In the genomic region with DNA sequence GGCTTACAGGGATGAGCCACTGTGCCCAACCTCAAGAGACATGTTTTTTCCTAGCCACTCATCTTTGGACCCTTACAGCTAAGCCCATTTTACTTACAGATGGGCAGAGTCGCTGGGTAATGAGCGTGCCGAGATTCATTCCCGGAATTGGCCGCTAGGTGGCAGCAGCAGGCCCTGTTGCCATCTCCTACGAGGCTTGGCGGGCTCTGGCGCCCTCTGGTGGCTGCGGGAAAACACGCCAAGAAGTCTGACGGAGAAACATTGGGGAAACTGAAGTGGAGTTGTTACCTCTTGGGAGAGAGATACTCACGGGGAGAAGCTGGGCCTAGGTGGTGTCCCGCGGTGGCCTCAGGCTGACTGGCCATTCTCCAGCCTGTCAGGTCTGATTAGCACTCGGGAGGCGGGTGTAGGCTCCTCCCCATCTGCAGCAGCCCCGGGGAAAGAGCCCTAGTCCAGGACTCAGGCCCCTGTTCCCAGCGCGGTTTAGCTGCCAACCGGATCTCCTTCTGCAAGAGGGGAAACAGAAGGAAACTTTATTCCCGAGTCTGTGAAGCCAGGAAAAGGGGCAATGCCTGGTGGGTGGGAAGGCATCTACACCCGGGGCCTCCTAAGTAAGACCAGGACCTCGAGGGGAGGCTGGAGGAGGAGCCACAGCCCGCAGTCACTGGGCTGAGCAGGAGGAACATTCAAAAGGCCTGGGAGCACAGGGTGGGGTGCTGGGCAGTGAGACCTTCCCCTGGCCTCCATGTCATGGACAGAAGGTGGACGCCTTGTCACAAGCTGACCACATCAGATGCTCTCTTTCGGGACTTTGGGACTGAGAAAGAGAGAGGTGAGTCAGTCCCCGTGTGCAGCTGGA, we compare ENCODE assay signal across 8 cellular contexts. TPM values are rescaled to one million over a fixed set of nuclear protein-coding genes. Genes with fewer than 3 reads are reported as not detected.
A peak's percentile ranks its signal among the peaks of the same experiment; 100 is the strongest.
DNase-seq lines count a peak whose midpoint lies in the region; ATAC-seq lines count a peak whose summit lies in the region.

No MANE protein-coding gene starts in this region.

- H3K9me3 ChIP-seq in ES-I3 (ENCODE audit: control insufficient read depth, insufficient read depth, low read length), result no peaks in the 10 kb centered on the region

- H3K36me3 Mint-ChIP-seq in activated CD4-positive, alpha-beta T cell treated with anti-CD3 and anti-CD28 coated beads for 36 hours (ENCODE audit: low read depth), result peaks cover 8% of the 10 kb centered on the region

- H3K27ac Mint-ChIP-seq in activated CD4-positive, alpha-beta T cell treated with anti-CD3 and anti-CD28 coated beads for 36 hours, result no peak overlapping the region

- no peak overlapping the region for H3K4me3 Mint-ChIP-seq in activated CD4-positive, alpha-beta T cell treated with anti-CD3 and anti-CD28 coated beads for 36 hours

- no peaks in the 10 kb centered on the region for H3K9me3 Mint-ChIP-seq in activated CD4-positive, alpha-beta T cell treated with anti-CD3 and anti-CD28 coated beads for 36 hours (ENCODE audit: low read depth)

- peaks cover 6% of the 10 kb centered on the region; the same call in 1 of the 2 replicates for H3K4me1 ChIP-seq in ES-I3 (ENCODE audit: insufficient read depth, low read length)

- H3K27me3 Mint-ChIP-seq in activated CD4-positive, alpha-beta T cell treated with anti-CD3 and anti-CD28 coated beads for 36 hours, result no peaks in the 10 kb centered on the region

- intact Hi-C loops in activated CD4-positive, alpha-beta T cell treated with anti-CD3 and anti-CD28 coated beads for 36 hours (cut with DNase I, micrococcal nuclease), result loop anchor here (1.0 to 5.0 kb wide), 5 partner anchors 9 to 175 kb away; a partner anchor contains a TSS

- DNase-seq in NCI-H526 treated with DMSO at 0.1 percent for 48 hours (lab: John Stamatoyannopoulos, UW) (peak; percentile 55), cerebellum (ENCODE audit: low spot score) (peak; percentile 94), kidney glomerular epithelial cell (lab: John Stamatoyannopoulos, UW) (peak; percentile 87)
- peak; percentile 99 for DNase-seq in activated CD4-positive, alpha-beta T cell treated with anti-CD3 and anti-CD28 coated beads for 36 hours
- peak; percentile 94 for DNase-seq in stimulated activated CD4-positive, alpha-beta T cell treated with anti-CD3 and anti-CD28 coated beads, Interleukin-1b, Interleukin-23, amount 100 ng/mL, for 48 hours

- no peaks in the 10 kb centered on the region for H3K36me3 ChIP-seq in ES-I3 (ENCODE audit: insufficient read depth, low read length)

- POLR2A ChIA-PET in activated CD4-positive, alpha-beta T cell treated with anti-CD3 and anti-CD28 coated beads for 36 hours (lab: Charles Lee), result no interaction called here

- peaks cover 5% of the 10 kb centered on the region for H3K4me1 Mint-ChIP-seq in activated CD4-positive, alpha-beta T cell treated with anti-CD3 and anti-CD28 coated beads for 36 hours

- CTCF ChIA-PET in activated CD4-positive, alpha-beta T cell treated with anti-CD3 and anti-CD28 coated beads for 36 hours (lab: Charles Lee), result interaction anchor here (0.5 to 2.0 kb wide), 42 partner anchors 8 to 1113 kb away, joined by 3 to 18 read pairs (median 4); a partner anchor contains a TSS

- ATAC-seq in HG03439 (IDR thresholded peaks at IDR 0.05; ENCODE audit: unreplicated experiment) (peak; percentile 42), GM21576 (IDR thresholded peaks at IDR 0.05; ENCODE audit: unreplicated experiment) (no peak)
- ATAC-seq in activated CD4-positive, alpha-beta T cell treated with anti-CD3 and anti-CD28 coated beads for 36 hours, result peak; percentile 94

- H3K9ac ChIP-seq in ES-I3 (ENCODE audit: low read depth, low read length), result peak overlapping the region; percentile 14; the same call in 1 of the 2 replicates

RNA-seq across cellular contexts. Expression of a gene that starts 9.7 kb away (rescaled TPM):
- 10 to 100 TPM; 47.7 to 48.5 TPM for total RNA-seq in activated CD4-positive, alpha-beta T cell treated with anti-CD3 and anti-CD28 coated beads for 36 hours
- 41.5 TPM for total RNA-seq in cerebellum

RNA-seq across cellular contexts. Expression of a gene that starts 31.4 kb away (rescaled TPM):
- total RNA-seq in activated CD4-positive, alpha-beta T cell treated with anti-CD3 and anti-CD28 coated beads for 36 hours, result not detected
- not detected for total RNA-seq in cerebellum

RNA-seq across cellular contexts. Expression of a gene that starts 42.2 kb away (rescaled TPM):
- total RNA-seq in activated CD4-positive, alpha-beta T cell treated with anti-CD3 and anti-CD28 coated beads for 36 hours, result 10 to 100 TPM; 64.4 to 68.5 TPM
- 24.9 TPM for total RNA-seq in cerebellum

RNA-seq across cellular contexts. Expression of a gene that starts 49.8 kb away (rescaled TPM):
- total RNA-seq in activated CD4-positive, alpha-beta T cell treated with anti-CD3 and anti-CD28 coated beads for 36 hours, result 10 to 100 TPM in 1 of 2 experiments, 1 to 10 TPM in 1; 6.9 to 10.8 TPM
- 18.7 TPM for total RNA-seq in cerebellum

RNA-seq across cellular contexts. Expression of a gene that starts 50.7 kb away (rescaled TPM):
- total RNA-seq in activated CD4-positive, alpha-beta T cell treated with anti-CD3 and anti-CD28 coated beads for 36 hours, result 10 to 100 TPM; 11.3 to 13.7 TPM
- 4.3 TPM for total RNA-seq in cerebellum
